10 cellular contexts compared by ENCODE assay signal in the genomic region with DNA sequence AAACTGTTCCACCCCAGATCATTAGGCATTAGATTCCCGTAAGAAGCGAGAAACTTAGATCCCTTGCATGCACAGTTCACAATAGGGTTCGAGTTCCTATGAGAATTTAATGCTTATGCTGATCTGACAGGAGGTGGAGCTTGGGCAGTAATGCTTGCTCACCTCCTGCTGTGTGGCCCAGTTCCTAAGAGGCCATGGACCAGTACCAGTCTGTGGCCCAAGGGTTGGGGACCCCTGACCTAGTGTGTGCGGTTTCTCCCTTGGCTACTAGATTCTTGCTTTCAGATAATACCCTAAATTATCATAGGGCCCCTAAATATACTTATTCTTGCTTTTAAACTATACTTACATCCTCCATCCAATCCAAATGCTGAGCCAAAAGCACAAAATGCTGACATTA. TPM values are rescaled to one million over a fixed set of nuclear protein-coding genes. Genes with fewer than 3 reads are reported as not detected.
DNase-seq lines count a peak whose midpoint lies in the region; ATAC-seq and TF ChIP-seq lines count a peak whose summit lies in the region.
"Had no signal": no experiment of that assay in that cellular context is flagged by ENCODE, and none has a peak within 500 bp of the region (broad histone marks: within the 10 kb centered on the region; RNA-seq: fewer than 3 reads in every experiment).

No MANE protein-coding gene starts in this region.

- TF ChIP-seq CTCF in lower lobe of right lung (IDR thresholded peaks at IDR 0.05): no peak

- H3K27me3 ChIP-seq in lower lobe of right lung (ENCODE audit: low read depth): no peaks in the 10 kb centered on the region

- intact Hi-C loops in lower lobe of right lung (cut with DNase I): no loop called here

- no peak for DNase-seq in activated CD8-positive, alpha-beta memory T cell treated with anti-CD3 and anti-CD28 coated beads, Interleukin-2, amount 10 ng/mL, durations not matched to agents 7 days and 5 days
- DNase-seq in activated CD8-positive, alpha-beta memory T cell treated with anti-CD3 and anti-CD28 coated beads for 24 hours: no peak
- DNase-seq in lower lobe of right lung (no peak), iPS-NIHi11 (ENCODE audit: low spot score) (no peak), ecto neural progenitor cell (ENCODE audit: low spot score) (no peak)
- DNase-seq: NCI-H1417; stimulated activated CD4-positive, alpha-beta T cell treated with anti-CD3 and anti-CD28 coated beads, Interleukin-4, amount 100 ng/mL, for 1 hour had no signal

- CTCF ChIA-PET in activated CD8-positive, alpha-beta memory T cell treated with anti-CD3 and anti-CD28 coated beads, Interleukin-2, amount 10 ng/mL, durations not matched to agents 7 days and 5 days (lab: Charles Lee): interaction anchor here (0.7 to 2.7 kb wide), 3 partner anchors 12 to 76 kb away, joined by 4 to 16 read pairs (median 8); no protein-coding TSS in a partner anchor

- peaks cover 14% of the 10 kb centered on the region for H3K36me3 Mint-ChIP-seq in activated CD8-positive, alpha-beta memory T cell treated with anti-CD3 and anti-CD28 coated beads, Interleukin-2, amount 10 ng/mL, durations not matched to agents 7 days and 5 days
- no peaks in the 10 kb centered on the region for H3K36me3 Mint-ChIP-seq in activated naive CD8-positive, alpha-beta T cell

- H3K36me3 ChIP-seq in lower lobe of right lung: no peaks in the 10 kb centered on the region

- peak overlapping the region; percentile 99 for H3K27ac Mint-ChIP-seq in activated CD8-positive, alpha-beta memory T cell treated with anti-CD3 and anti-CD28 coated beads, Interleukin-2, amount 10 ng/mL, durations not matched to agents 7 days and 5 days
- peak overlapping the region; percentile 97 for H3K27ac Mint-ChIP-seq in activated naive CD8-positive, alpha-beta T cell

- peaks cover 26% of the 10 kb centered on the region for H3K4me1 Mint-ChIP-seq in activated CD8-positive, alpha-beta memory T cell treated with anti-CD3 and anti-CD28 coated beads, Interleukin-2, amount 10 ng/mL, durations not matched to agents 7 days and 5 days
- peaks cover 41% of the 10 kb centered on the region for H3K4me1 Mint-ChIP-seq in activated naive CD8-positive, alpha-beta T cell (ENCODE audit: low read depth)

- H3K9me3 Mint-ChIP-seq in activated CD8-positive, alpha-beta memory T cell treated with anti-CD3 and anti-CD28 coated beads, Interleukin-2, amount 10 ng/mL, durations not matched to agents 7 days and 5 days (ENCODE audit: low read depth): no peaks in the 10 kb centered on the region
- H3K9me3 Mint-ChIP-seq in activated naive CD8-positive, alpha-beta T cell (ENCODE audit: low read depth): no peaks in the 10 kb centered on the region

- H3K4me3 Mint-ChIP-seq in activated CD8-positive, alpha-beta memory T cell treated with anti-CD3 and anti-CD28 coated beads, Interleukin-2, amount 10 ng/mL, durations not matched to agents 7 days and 5 days: peak overlapping the region; percentile 95
- peak overlapping the region; percentile 93 for H3K4me3 Mint-ChIP-seq in activated naive CD8-positive, alpha-beta T cell

- no peaks in the 10 kb centered on the region for H3K9me3 ChIP-seq in lower lobe of right lung

- H3K27ac ChIP-seq in lower lobe of right lung (peak overlapping the region; percentile 91), temporal lobe (ENCODE audit: low read depth, low read length) (peak overlapping the region; percentile 98)

- peaks cover 56% of the 10 kb centered on the region for H3K4me1 ChIP-seq in lower lobe of right lung

- ATAC-seq in activated CD8-positive, alpha-beta memory T cell treated with anti-CD3 and anti-CD28 coated beads, Interleukin-2, amount 10 ng/mL, durations not matched to agents 7 days and 5 days: no peak
- ATAC-seq in lower lobe of right lung (no peak), HG03280 (IDR thresholded peaks at IDR 0.05; ENCODE audit: unreplicated experiment) (no peak)

- H3K27me3 Mint-ChIP-seq in activated CD8-positive, alpha-beta memory T cell treated with anti-CD3 and anti-CD28 coated beads, Interleukin-2, amount 10 ng/mL, durations not matched to agents 7 days and 5 days: no peaks in the 10 kb centered on the region
- no peaks in the 10 kb centered on the region for H3K27me3 Mint-ChIP-seq in activated naive CD8-positive, alpha-beta T cell

- peak overlapping the region; percentile 49 for H3K4me3 ChIP-seq in lower lobe of right lung

RNA-seq across cellular contexts. Expression of gene GPSM3, which starts 1.9 kb away (rescaled TPM):
- total RNA-seq in activated CD8-positive, alpha-beta memory T cell treated with anti-CD3 and anti-CD28 coated beads, Interleukin-2, amount 10 ng/mL, durations not matched to agents 7 days and 5 days: 100 to 1,000 TPM; 171 to 196 TPM
- total RNA-seq in lower lobe of right lung (76.2 TPM), temporal lobe (0.49 TPM)

RNA-seq across cellular contexts. Expression of gene PBX2, which starts 4.4 kb away (rescaled TPM):
- 10 to 100 TPM; 60.0 to 61.6 TPM for total RNA-seq in activated CD8-positive, alpha-beta memory T cell treated with anti-CD3 and anti-CD28 coated beads, Interleukin-2, amount 10 ng/mL, durations not matched to agents 7 days and 5 days
- total RNA-seq in lower lobe of right lung (89.2 TPM), temporal lobe (21.4 TPM)

RNA-seq across cellular contexts. Expression of gene AGER, which starts 10.3 kb away (rescaled TPM):
- 10 to 100 TPM; 20.7 to 22.0 TPM for total RNA-seq in activated CD8-positive, alpha-beta memory T cell treated with anti-CD3 and anti-CD28 coated beads, Interleukin-2, amount 10 ng/mL, durations not matched to agents 7 days and 5 days
- total RNA-seq in lower lobe of right lung: 882 TPM
- total RNA-seq in temporal lobe: 0.98 TPM

RNA-seq across cellular contexts. Expression of gene RNF5, which starts 16.2 kb away (rescaled TPM):
- total RNA-seq in activated CD8-positive, alpha-beta memory T cell treated with anti-CD3 and anti-CD28 coated beads, Interleukin-2, amount 10 ng/mL, durations not matched to agents 7 days and 5 days: 10 to 100 TPM; 41.0 to 51.9 TPM
- total RNA-seq in lower lobe of right lung (44.9 TPM), temporal lobe (61.5 TPM)

RNA-seq across cellular contexts. Expression of gene AGPAT1, which starts 18.5 kb away (rescaled TPM):
- total RNA-seq in activated CD8-positive, alpha-beta memory T cell treated with anti-CD3 and anti-CD28 coated beads, Interleukin-2, amount 10 ng/mL, durations not matched to agents 7 days and 5 days: 10 to 100 TPM; 37.5 to 38.6 TPM
- total RNA-seq in lower lobe of right lung: 51.2 TPM
- 17.5 TPM for total RNA-seq in temporal lobe

Comparison
In these comparisons a context has a peak if more than half of its experiments do, and no peak if none do; other contexts are left out.
1. RNA of gene GPSM3, which starts 1.9 kb away (total RNA-seq): 171 to 196 TPM in activated CD8-positive, alpha-beta memory T cell treated with anti-CD3 and anti-CD28 coated beads, Interleukin-2, amount 10 ng/mL, durations not matched to agents 7 days and 5 days and 76.2 TPM in lower lobe of right lung (single experiment); 0.49 TPM in temporal lobe (single experiment); every median in the first group is over 10 times any median in the second.
2. RNA of gene AGER, which starts 10.3 kb away (total RNA-seq): 882 TPM in lower lobe of right lung (single experiment); 20.7 to 22.0 TPM in activated CD8-positive, alpha-beta memory T cell treated with anti-CD3 and anti-CD28 coated beads, Interleukin-2, amount 10 ng/mL, durations not matched to agents 7 days and 5 days and 0.98 TPM in temporal lobe (single experiment); every median in the first group is over 10 times any median in the second.